Comparison of ENCODE assay signal across 14 cellular contexts in genomic region chr6:108576724-108577123, GRCh38. TPM values are rescaled to one million over a fixed set of nuclear protein-coding genes. Genes with fewer than 3 reads are reported as not detected.
DNase-seq lines count a peak whose midpoint lies in the region; ATAC-seq, FAIRE-seq and TF ChIP-seq lines count a peak whose summit lies in the region.
"Had no signal": no experiment of that assay in that cellular context is flagged by ENCODE, and none has a peak within 500 bp of the region (broad histone marks: within the 10 kb centered on the region; RNA-seq: fewer than 3 reads in every experiment).

No MANE protein-coding gene starts in this region.

- ATAC-seq in pancreas = peak in 3 of 4 donors; percentile 4 to 51 (median 46)
- no peak for ATAC-seq in HG03520 (IDR thresholded peaks at IDR 0.05; ENCODE audit: unreplicated experiment)
- ATAC-seq in activated CD8-positive, alpha-beta memory T cell treated with anti-CD3 and anti-CD28 coated beads, Interleukin-2, amount 10 ng/mL, durations not matched to agents 7 days and 5 days = no peak
- no peak for ATAC-seq in GM21619 (IDR thresholded peaks at IDR 0.05; ENCODE audit: unreplicated experiment)

- no peak overlapping the region for H3K27ac ChIP-seq in CD4-positive, alpha-beta memory T cell (ENCODE audit: low read depth, low read length)
- H3K27ac ChIP-seq in coronary artery (peak overlapping the region; percentile 8 to 11), pancreas (peak overlapping the region in 2 of 4 donors; percentile 14 to 49)
- H3K27ac ChIP-seq: C4-2B had no signal

- peak overlapping the region in 5 of 7 donors; percentile 10 to 86 (median 45) for H3K27ac Mint-ChIP-seq in CD4-positive, alpha-beta memory T cell
- H3K27ac Mint-ChIP-seq in activated CD8-positive, alpha-beta memory T cell treated with anti-CD3 and anti-CD28 coated beads, Interleukin-2, amount 10 ng/mL, durations not matched to agents 7 days and 5 days = no peak overlapping the region

- POLR2A ChIA-PET in CD4-positive, alpha-beta memory T cell (lab: Charles Lee; ENCODE audit: partially characterized antibody) = interaction anchor here (0.6 to 4.7 kb wide), 3 partner anchors 11 to 101 kb away, joined by 3 to 25 read pairs (median 17); partner anchors contain the start of gene FOXO3

- H3K4me3 ChIP-seq in CD4-positive, alpha-beta memory T cell (ENCODE audit: low read length in 2 of 2) = no peak overlapping the region
- H3K4me3 ChIP-seq in coronary artery (no peak overlapping the region), pancreas (no peak overlapping the region)

- CTCF ChIA-PET in CD4-positive, alpha-beta memory T cell (lab: Charles Lee; ENCODE audit: partially characterized antibody) = interaction anchor here (1.2 to 1.9 kb wide), 3 partner anchors 9 to 53 kb away, joined by 3 to 7 read pairs (median 4); no protein-coding TSS in a partner anchor
- CTCF ChIA-PET in activated CD8-positive, alpha-beta memory T cell treated with anti-CD3 and anti-CD28 coated beads, Interleukin-2, amount 10 ng/mL, durations not matched to agents 7 days and 5 days (lab: Charles Lee) = interaction anchor here (1.1 kb wide), 1 partner anchor 271 kb away, joined by 3 read pairs; the partner anchor contains the start of gene ARMC2

- peaks cover 47 to 86% (median 64%) of the 10 kb centered on the region in 4 donors for H3K4me1 Mint-ChIP-seq in CD4-positive, alpha-beta memory T cell
- H3K4me1 Mint-ChIP-seq in activated CD8-positive, alpha-beta memory T cell treated with anti-CD3 and anti-CD28 coated beads, Interleukin-2, amount 10 ng/mL, durations not matched to agents 7 days and 5 days = peaks cover 35% of the 10 kb centered on the region

- H3K27me3 Mint-ChIP-seq in CD4-positive, alpha-beta memory T cell = no peaks in the 10 kb centered on the region
- no peaks in the 10 kb centered on the region for H3K27me3 Mint-ChIP-seq in activated CD8-positive, alpha-beta memory T cell treated with anti-CD3 and anti-CD28 coated beads, Interleukin-2, amount 10 ng/mL, durations not matched to agents 7 days and 5 days

- no peaks in the 10 kb centered on the region for H3K27me3 ChIP-seq in CD4-positive, alpha-beta memory T cell (ENCODE audit: insufficient read depth, low read length)
- no peaks in the 10 kb centered on the region for H3K27me3 ChIP-seq in pancreas

- FAIRE-seq in pancreas (lab: Jason Lieb, UNC) = no peak
- FAIRE-seq: HTR-8/SVneo had no signal

- no peaks in the 10 kb centered on the region for H3K9me3 ChIP-seq in CD4-positive, alpha-beta memory T cell (ENCODE audit: control insufficient read depth in 1 of 2, low read length in 2 of 2)
- H3K9me3 ChIP-seq in pancreas = no peaks in the 10 kb centered on the region

- 26 to 41% methylated on average over 1 of the region's 1 CpG for WGBS in pancreas, 2 donors

- DNase-seq in CD4-positive, alpha-beta memory T cell = no peak
- DNase-seq in MV-4-11 (lab: John Stamatoyannopoulos, UW) (peak; percentile 74), coronary artery (ENCODE audit: low spot score) (no peak), pancreas (no peak)
- DNase-seq in activated CD8-positive, alpha-beta memory T cell treated with anti-CD3 and anti-CD28 coated beads for 24 hours = no peak
- DNase-seq in activated CD8-positive, alpha-beta memory T cell treated with anti-CD3 and anti-CD28 coated beads, Interleukin-2, amount 10 ng/mL, durations not matched to agents 7 days and 5 days = no peak
- DNase-seq: activated CD8-positive, alpha-beta memory T cell treated with anti-CD3 and anti-CD28 coated beads, Interleukin-2, amount 50 U/mL, for 4 hours; amygdala; NCI-H187 treated with DMSO at 0.1 percent for 48 hours; stimulated activated CD4-positive, alpha-beta T cell treated with anti-CD3 and anti-CD28 coated beads, Interleukin-12 subunit alpha, Interleukin-12 subunit beta, amount 100 ng/mL, for 4 hours had no signal

- H3K4me1 ChIP-seq in CD4-positive, alpha-beta memory T cell (ENCODE audit: insufficient read depth, low read length) = peaks cover 69% of the 10 kb centered on the region
- H3K4me1 ChIP-seq in pancreas = peaks cover 39 to 55% (median 44%) of the 10 kb centered on the region in 3 donors

- H3K4me3 Mint-ChIP-seq in CD4-positive, alpha-beta memory T cell = peak overlapping the region in 5 of 8 donors; percentile 18 to 55 (median 50)
- no peak overlapping the region for H3K4me3 Mint-ChIP-seq in activated CD8-positive, alpha-beta memory T cell treated with anti-CD3 and anti-CD28 coated beads, Interleukin-2, amount 10 ng/mL, durations not matched to agents 7 days and 5 days

- intact Hi-C loops in CD4-positive, alpha-beta memory T cell (cut with micrococcal nuclease) = no loop called here
- intact Hi-C loops in pancreas (cut with DNase I) = loop anchor here in 1 of 3 donors (10.0 kb wide), 1 partner anchor 98 kb away; no protein-coding TSS in a partner anchor

- no peak for TF ChIP-seq CTCF in coronary artery (IDR thresholded peaks at IDR 0.05)
- TF ChIP-seq CTCF in pancreas (IDR thresholded peaks at IDR 0.05) = no peak

- H3K36me3 Mint-ChIP-seq in CD4-positive, alpha-beta memory T cell = peaks cover 8 to 10% of the 10 kb centered on the region in 2 donors
- peaks cover 17% of the 10 kb centered on the region for H3K36me3 Mint-ChIP-seq in activated CD8-positive, alpha-beta memory T cell treated with anti-CD3 and anti-CD28 coated beads, Interleukin-2, amount 10 ng/mL, durations not matched to agents 7 days and 5 days

- H3K36me3 ChIP-seq in CD4-positive, alpha-beta memory T cell (ENCODE audit: insufficient read depth, low read length) = no peaks in the 10 kb centered on the region
- H3K36me3 ChIP-seq in pancreas = peaks cover 0 to 16% (median 0%) of the 10 kb centered on the region in 3 donors

- H3K9me3 Mint-ChIP-seq in CD4-positive, alpha-beta memory T cell = no peaks in the 10 kb centered on the region
- no peaks in the 10 kb centered on the region for H3K9me3 Mint-ChIP-seq in activated CD8-positive, alpha-beta memory T cell treated with anti-CD3 and anti-CD28 coated beads, Interleukin-2, amount 10 ng/mL, durations not matched to agents 7 days and 5 days (ENCODE audit: low read depth)

RNA-seq across cellular contexts. Expression of gene FOXO3, which starts 16.0 kb away (rescaled TPM):
- 10 to 100 TPM; 26.4 to 27.0 TPM for total RNA-seq in CD4-positive, alpha-beta memory T cell
- polyA plus RNA-seq in CD4-positive, alpha-beta memory T cell = 10 to 100 TPM; 18.3 to 23.7 TPM
- total RNA-seq in pancreas = 10 to 100 TPM; 33.0 to 61.2 (median 41.7) TPM
- polyA plus RNA-seq in pancreas = 10 to 100 TPM; 11.3 to 12.6 TPM
- 10 to 100 TPM; 13.4 to 14.7 TPM for total RNA-seq in activated CD8-positive, alpha-beta memory T cell treated with anti-CD3 and anti-CD28 coated beads, Interleukin-2, amount 10 ng/mL, durations not matched to agents 7 days and 5 days

Comparison
In these comparisons a context has a peak if more than half of its experiments do, and no peak if none do; other contexts are left out.
1. ATAC-seq: peak in pancreas (3 of 4); none in HG03520 (single experiment), activated CD8-positive, alpha-beta memory T cell treated with anti-CD3 and anti-CD28 coated beads, Interleukin-2, amount 10 ng/mL, durations not matched to agents 7 days and 5 days (single experiment) and GM21619 (single experiment).